In the genomic region with DNA sequence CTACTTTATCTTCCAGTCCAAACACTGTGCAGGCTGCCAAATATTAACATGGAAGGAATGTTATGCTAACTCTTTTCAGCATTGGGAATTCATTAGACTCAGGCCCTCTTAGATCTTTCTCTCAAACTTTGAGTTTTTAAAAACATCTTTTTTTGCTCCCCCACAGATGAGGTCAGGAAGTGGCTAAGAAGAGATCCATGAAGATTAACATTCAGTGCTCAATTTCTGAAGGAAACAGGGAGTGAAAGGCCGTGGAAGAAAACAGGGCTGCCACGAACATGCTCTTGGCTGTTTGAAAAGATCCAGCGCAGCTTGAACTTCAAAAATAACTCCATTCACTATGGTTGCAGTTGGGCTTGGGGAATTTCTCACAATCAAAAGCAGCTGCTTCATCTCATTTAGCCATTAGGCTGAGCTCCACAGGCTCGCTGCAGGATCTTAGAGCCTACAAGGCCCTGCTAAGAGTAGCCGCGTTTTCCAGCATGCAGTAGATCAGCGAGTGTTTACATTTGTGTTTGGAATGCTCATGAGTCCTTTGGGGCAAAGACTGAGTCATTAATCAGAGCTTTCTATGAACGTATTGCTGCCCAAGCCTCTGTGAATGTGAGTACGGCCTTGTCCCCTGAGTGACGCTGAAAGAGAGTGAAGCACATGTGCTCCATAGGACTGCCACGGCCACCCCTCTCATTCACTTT, we compare ENCODE assay signal across 9 cellular contexts. TPM values are rescaled to one million over a fixed set of nuclear protein-coding genes. Genes with fewer than 3 reads are reported as not detected.
DNase-seq lines count a peak whose midpoint lies in the region; ATAC-seq and TF ChIP-seq lines count a peak whose summit lies in the region.
"Had no signal": no experiment of that assay in that cellular context is flagged by ENCODE, and none has a peak within 500 bp of the region (broad histone marks: within the 10 kb centered on the region; RNA-seq: fewer than 3 reads in every experiment).

No MANE protein-coding gene starts in this region.

- peak overlapping the region; percentile 66 for H3K23ac ChIP-seq in IMR-90 (ENCODE audit: low read depth, low read length)

- peak; percentile 97 for DNase-seq in IMR-90
- DNase-seq in dorsolateral prefrontal cortex = no peak
- DNase-seq in testis = peak; percentile 54
- no peak for DNase-seq in activated CD4-positive, CD25-positive, alpha-beta regulatory T cell (lab: John Stamatoyannopoulos, UW)

- dilution Hi-C loops in IMR-90 (cut with HindIII; ENCODE audit: low sequenced_read_pairs, unreplicated experiment) = no loop called here

- peak overlapping the region; percentile 99 for H3K4ac ChIP-seq in IMR-90 (ENCODE audit: low read depth, low read length)

- ATAC-seq in IMR-90 (ENCODE audit: low read depth) (peak; percentile 96), GM21619 (IDR thresholded peaks at IDR 0.05; ENCODE audit: unreplicated experiment) (no peak), HG02798 (IDR thresholded peaks at IDR 0.05; ENCODE audit: poor library complexity, unreplicated experiment) (no peak), GM21576 (IDR thresholded peaks at IDR 0.05; ENCODE audit: unreplicated experiment) (no peak)
- ATAC-seq: esophagus mucosa had no signal

- no TSS peak for BruUV-seq in IMR-90 (replicated peaks; lab: Mats Ljungman, UMichigan)

- H3K27ac ChIP-seq in IMR-90 (ENCODE audit: insufficient read depth, low read length) (peak overlapping the region; percentile 87), dorsolateral prefrontal cortex (peak overlapping the region in 32 of 59 donors; percentile 1 to 75 (median 44)), mesodermal cell (ENCODE audit: low read depth, low read length, severe bottlenecking) (peak overlapping the region; percentile 79), testis (peak overlapping the region in 1 of 2 donors; percentile 41)

- H3K4me3 ChIP-seq in IMR-90 (ENCODE audit: insufficient read depth, low read depth, low read length) (no peak overlapping the region), dorsolateral prefrontal cortex (no peak overlapping the region), mesodermal cell (ENCODE audit: extremely low read depth, insufficient read depth, low read length, poor library complexity, severe bottlenecking) (no peak overlapping the region), testis (no peak overlapping the region)

- TF ChIP-seq POLR2A in IMR-90 (IDR thresholded peaks at IDR 0.05; ENCODE audit: low read depth, low read length) (no peak; the same call in 1 of the 2 replicates), testis (IDR thresholded peaks at IDR 0.05) (no peak)

- H4K8ac ChIP-seq in IMR-90 (ENCODE audit: low read depth in 2 of 2, low read length in 2 of 2) = peak overlapping the region; percentile 85 to 95

- in situ Hi-C loops in IMR-90 (cut with MboI; ENCODE audit: low sequenced_read_pairs) = no loop called here

- peak overlapping the region; percentile 99 for H3K18ac ChIP-seq in IMR-90 (ENCODE audit: low read depth, low read length)

- H2AK9ac ChIP-seq in IMR-90 (replicated peaks; ENCODE audit: low read depth, low read length, poor library complexity) = peak overlapping the region; percentile 50

- peak overlapping the region; percentile 95 for H3K56ac ChIP-seq in IMR-90 (ENCODE audit: extremely low read depth, insufficient read depth, low read length)

- intact Hi-C loops in IMR-90 (cut with micrococcal nuclease) (loop anchor here (5.0 kb wide), 1 partner anchor 41 kb away; the partner anchor contains the start of gene TNS3), dorsolateral prefrontal cortex (cut with DNase I) (no loop called here), testis (cut with DNase I; ENCODE audit: low total_unique reads) (loop anchor here (10.0 kb wide), 1 partner anchor 48 kb away; no protein-coding TSS in a partner anchor)

- H3K9me1 ChIP-seq in IMR-90 (ENCODE audit: insufficient read depth, low read length) = peaks cover 21% of the 10 kb centered on the region

- H3K79me1 ChIP-seq in IMR-90 (ENCODE audit: low read depth in 1 of 2, low read length in 2 of 2) = no peaks in the 10 kb centered on the region

- peaks cover 18% of the 10 kb centered on the region for H3K4me1 ChIP-seq in IMR-90 (ENCODE audit: control insufficient read depth, insufficient read depth, low read length)
- peaks cover 19% of the 10 kb centered on the region for H3K4me1 ChIP-seq in mesodermal cell (ENCODE audit: control insufficient read depth, insufficient read depth, low read length, poor library complexity, severe bottlenecking)
- peaks cover 11% of the 10 kb centered on the region for H3K4me1 ChIP-seq in testis

- peak overlapping the region; percentile 37 for H2AFZ ChIP-seq in IMR-90 (replicated peaks; ENCODE audit: low read length, poor library complexity)

- H2BK20ac ChIP-seq in IMR-90 (ENCODE audit: low read depth, low read length) = peak overlapping the region; percentile 97

- CTCF ChIA-PET in IMR-90 (lab: Yijun Ruan, JAX) = no interaction called here

- no peaks in the 10 kb centered on the region for H3K27me3 ChIP-seq in IMR-90 (ENCODE audit: control insufficient read depth, insufficient read depth, low read length)
- H3K27me3 ChIP-seq in dorsolateral prefrontal cortex = peaks cover 0 to 7% (median 0%) of the 10 kb centered on the region in 45 donors
- no peaks in the 10 kb centered on the region for H3K27me3 ChIP-seq in testis

- H3K9me3 ChIP-seq in IMR-90 (ENCODE audit: control insufficient read depth, insufficient read depth, low read length) (no peaks in the 10 kb centered on the region), mesodermal cell (ENCODE audit: control insufficient read depth, low read length) (no peaks in the 10 kb centered on the region), testis (no peaks in the 10 kb centered on the region)

- WGBS in IMR-90 (ENCODE audit: extremely low coverage in 2 of 2, insufficient read length in 1 of 2), 2 experiments = 0% methylated on average over 3 of the region's 11 CpGs; no CpG with 5 or more reads in 1 of the 2 experiments
- 68 to 72% methylated on average over 9 to 11 of the region's 11 CpGs for WGBS in mesodermal cell (ENCODE audit: insufficient coverage in 2 of 2), 2 experiments
- WGBS in testis, 2 donors = 54 to 70% methylated on average over 11 of the region's 11 CpGs

- H4K5ac ChIP-seq in IMR-90 (ENCODE audit: low read depth, low read length) = peak overlapping the region; percentile 99

- peak overlapping the region; percentile 92 for H2BK5ac ChIP-seq in IMR-90 (ENCODE audit: low read depth, low read length, poor library complexity, severe bottlenecking)

- POLR2A ChIA-PET in IMR-90 (lab: Charles Lee; ENCODE audit: unreplicated experiment) = interaction anchor here (0.8 to 1.4 kb wide), 2 partner anchors 13 to 18 kb away, joined by 3 to 7 read pairs; no protein-coding TSS in a partner anchor

- H3K4me2 ChIP-seq in IMR-90 (ENCODE audit: low read depth, low read length) = 0 out of 2 replicates have a peak overlapping the region, but pooled peaks have one; percentile 4

- peak overlapping the region; percentile 4; the same call in 1 of the 2 replicates for H3K9ac ChIP-seq in IMR-90 (ENCODE audit: low read depth, low read length)

- TF ChIP-seq RAD21 in IMR-90 (IDR thresholded peaks at IDR 0.05; ENCODE audit: low read length) = peak; percentile 29; the same call in 1 of the 2 replicates

- H3K14ac ChIP-seq in IMR-90 (replicated peaks; ENCODE audit: low read depth, low read length) = peak overlapping the region; percentile 81

- no peaks in the 10 kb centered on the region for H4K20me1 ChIP-seq in IMR-90 (ENCODE audit: insufficient read depth, low read length)

- H4K91ac ChIP-seq in IMR-90 (ENCODE audit: insufficient read depth, low read depth, low read length) = peak overlapping the region; percentile 91

- H2AK5ac ChIP-seq in IMR-90 (ENCODE audit: low read depth, low read length) = peak overlapping the region; percentile 78; the same call in 1 of the 2 replicates

- TF ChIP-seq CTCF in IMR-90 (conservative IDR thresholded peaks at IDR 0.05; ENCODE audit: low read depth, low read length) (no peak), dorsolateral prefrontal cortex (IDR thresholded peaks at IDR 0.05 in 54 of 56, conservative IDR thresholded peaks at IDR 0.05 in 2 of 56; ENCODE audit: low read depth in 1 of 56, partially characterized antibody in 56 of 56) (no peak), testis (IDR thresholded peaks at IDR 0.05) (no peak)

- peak overlapping the region; percentile 96; the same call in 2 of the 3 replicates for H2BK15ac ChIP-seq in IMR-90 (ENCODE audit: low read depth, low read length)

- H3K36me3 ChIP-seq in IMR-90 (ENCODE audit: control insufficient read depth, insufficient read depth, low read length) (no peaks in the 10 kb centered on the region), mesodermal cell (ENCODE audit: control insufficient read depth, insufficient read depth, low read length) (no peaks in the 10 kb centered on the region), testis (ENCODE audit: low read depth, missing control alignments) (no peaks in the 10 kb centered on the region)

- H2BK120ac ChIP-seq in IMR-90 (ENCODE audit: low read depth, low read length) = peak overlapping the region; percentile 99

TF ChIP-seq in IMR-90, 13 proteins besides CTCF, POLR2A, EP300 and RAD21 (continues in another document):
- TF ChIP-seq SMC3 (IDR thresholded peaks at IDR 0.05; ENCODE audit: low read depth, low read length) = no peak; the same call in 1 of the 2 replicates
- no peak for TF ChIP-seq NFE2L2 (IDR thresholded peaks at IDR 0.05; ENCODE audit: low read depth, low read length)
- peak; percentile 74 for TF ChIP-seq MXI1 (IDR thresholded peaks at IDR 0.05; ENCODE audit: borderline replicate concordance, low read depth, low read length)
- TF ChIP-seq CHD1 (IDR thresholded peaks at IDR 0.05; ENCODE audit: low read depth, low read length) = no peak
- peak; percentile 60 for TF ChIP-seq RCOR1 (IDR thresholded peaks at IDR 0.05; ENCODE audit: insufficient replicate concordance, low read length)
- TF ChIP-seq CEBPB (IDR thresholded peaks at IDR 0.05; ENCODE audit: low read depth, low read length) = no peak
- TF ChIP-seq FOS (IDR thresholded peaks at IDR 0.05; ENCODE audit: low read depth, low read length) = peak; percentile 45
- TF ChIP-seq BHLHE40 (IDR thresholded peaks at IDR 0.05; ENCODE audit: low read depth, low read length) = peak; percentile 30; the same call in 1 of the 2 replicates
- TF ChIP-seq RFX5 (IDR thresholded peaks at IDR 0.05; ENCODE audit: low read depth, low read length) = no peak
- TF ChIP-seq MAZ (IDR thresholded peaks at IDR 0.05; ENCODE audit: borderline replicate concordance, low read depth, low read length) = 0 out of 2 replicates have a peak, but pooled peaks have one; percentile 24
- TF ChIP-seq MAFK (IDR thresholded peaks at IDR 0.05; ENCODE audit: low read depth, low read length) = no peak

RNA-seq across cellular contexts. Expression of gene TNS3, which starts 41.2 kb away (rescaled TPM):
- total RNA-seq in IMR-90 (2012; rRNA removed) (58.9 and 64.3 TPM in 2 replicates), dorsolateral prefrontal cortex (100 to 1,000 TPM in 5 of 120 experiments, 10 to 100 TPM in 115; 16.5 to 145 (median 47.8) TPM), testis (10 to 100 TPM; 60.0 to 93.5 TPM)
- polyA plus RNA-seq in IMR-90 (2012; rRNA removed) (75.6 and 79.2 TPM in 2 replicates), testis (ENCODE audit: insufficient read depth, low read depth, low replicate concordance) (28.5 TPM)
- polyA plus RNA-seq in IMR-90 (2012; cell fraction: cytosol; rRNA removed) = 45.5 and 62.9 TPM in 2 replicates
- polyA plus RNA-seq in IMR-90 (2012; cell fraction: nucleus; rRNA removed; ENCODE audit: low replicate concordance) = 103 and 160 TPM in 2 replicates
- polyA plus RNA-seq in mesodermal cell (2013, experiment 1 of 2) = 37.7 TPM
- 37.1 TPM for polyA plus RNA-seq in mesodermal cell (2013, experiment 2 of 2)

Comparison
In these comparisons a context has a peak if more than half of its experiments do, and no peak if none do; other contexts are left out.
1. DNase-seq: peak in IMR-90 (single experiment) and testis (single experiment); none in dorsolateral prefrontal cortex (0 of 10) and activated CD4-positive, CD25-positive, alpha-beta regulatory T cell (0 of 4).
2. intact Hi-C loops: an anchor here in IMR-90 (5.0 kb wide) and testis (10.0 kb wide); none called in dorsolateral prefrontal cortex.